16 cellular contexts compared by ENCODE assay signal in the genomic region with DNA sequence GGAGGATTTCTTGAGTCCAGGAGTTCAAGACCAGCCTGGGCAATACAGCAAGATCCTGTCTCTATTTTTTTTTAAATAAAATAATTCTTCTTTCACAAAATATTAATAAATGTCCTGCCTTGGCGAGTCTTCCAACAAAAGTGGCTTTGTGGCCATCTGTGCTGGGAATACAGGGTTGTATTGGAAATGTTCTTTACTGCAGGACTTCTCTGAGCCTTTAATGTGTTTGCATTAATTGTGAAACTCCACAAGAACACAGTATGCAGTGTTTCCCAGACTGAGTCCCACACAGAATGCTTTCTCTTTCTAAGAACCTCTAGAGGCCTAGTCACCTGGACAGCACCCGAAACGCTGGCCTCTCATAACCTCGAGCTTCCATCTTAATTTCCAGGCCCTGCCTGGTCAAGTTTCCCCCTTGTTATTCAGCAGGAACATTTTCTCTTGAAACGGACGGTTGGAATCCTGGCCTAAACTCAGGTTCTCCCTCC.
A peak's percentile ranks its signal among the peaks of the same experiment; 100 is the strongest.
DNase-seq lines count a peak whose midpoint lies in the region; ATAC-seq, FAIRE-seq and TF ChIP-seq lines count a peak whose summit lies in the region.
"Had no signal": no experiment of that assay in that cellular context is flagged by ENCODE, and none has a peak within 500 bp of the region (broad histone marks: within the 10 kb centered on the region; RNA-seq: fewer than 3 reads in every experiment).

No MANE protein-coding gene starts in this region.

- peak overlapping the region; percentile 21; the same call in 1 of the 2 replicates for H3K9ac ChIP-seq in HepG2 (ENCODE audit: insufficient read depth, low read depth, low read length)
- H3K9ac ChIP-seq: parathyroid adenoma had no signal

- WGBS in heart right ventricle, 2 donors, result 63 to 66% methylated on average over 6 of the region's 6 CpGs
- WGBS in HepG2 (ENCODE audit: low lambda C conversion rate), result 4% methylated on average over 6 of the region's 6 CpGs
- 55 to 66% (median 62%) methylated on average over 6 of the region's 6 CpGs for WGBS in ovary, 3 donors

- H3K4me2 ChIP-seq in HepG2 (ENCODE audit: low read depth, low read length), result peak overlapping the region; percentile 64

- no peaks in the 10 kb centered on the region for H3K79me2 ChIP-seq in HepG2 (ENCODE audit: insufficient read depth, low read length)
- H3K79me2 ChIP-seq: parathyroid adenoma had no signal

- TF ChIP-seq POLR2A in HepG2 (IDR thresholded peaks at IDR 0.05; ENCODE audit: insufficient read depth in 1 of 2, low read depth in 2 of 2, low read length in 2 of 2), result no peak
- TF ChIP-seq POLR2A in ovary (IDR thresholded peaks at IDR 0.05), result no peak

- H3K4me3 ChIP-seq in heart right ventricle (peak overlapping the region in 5 of 10 donors; percentile 8 to 41 (median 31)), right atrium auricular region (peak overlapping the region in 1 of 2 donors; percentile 38), choroid plexus epithelial cell (ENCODE audit: low read depth, low read length) (peak overlapping the region; percentile 18), HepG2 (replicated peaks in 1 of 3; ENCODE audit: insufficient read depth in 1 of 3, low read depth in 2 of 3, low read length in 3 of 3) (peak overlapping the region in 2 of 3 experiments; percentile 42 to 46; a peak in 4 of 6 replicates), ovary (no peak overlapping the region)
- H3K4me3 ChIP-seq: SJCRH30 had no signal

- CTCF ChIA-PET in HepG2 (lab: Yijun Ruan, JAX; ENCODE audit: low intra/inter-chr PET ratio, low total read pairs), result no interaction called here

- H3K36me3 ChIP-seq in heart right ventricle (no peaks in the 10 kb centered on the region), right atrium auricular region (no peaks in the 10 kb centered on the region), HepG2 (replicated peaks in 1 of 2; ENCODE audit: control insufficient read depth in 1 of 2, insufficient read depth in 2 of 2, low read length in 2 of 2) (no peaks in the 10 kb centered on the region), ovary (no peaks in the 10 kb centered on the region)
- H3K36me3 ChIP-seq: SJCRH30 had no signal

- no peak for TF ChIP-seq RAD21 in HepG2 (CRISPR knock-in tag; IDR thresholded peaks at IDR 0.05)

- in situ Hi-C loops in HepG2 (cut with HindIII; ENCODE audit: extremely low pct_ligation_motif_present, low pct_unique_long_range_greater_than_20kb), result no loop called here

- intact Hi-C loops in heart right ventricle (cut with DNase I) (no loop called here), HepG2 (cut with micrococcal nuclease; ENCODE audit: unreplicated experiment) (no loop called here), ovary (cut with DNase I) (no loop called here)

- no TSS peak for BruUV-seq in HepG2 (replicated peaks; lab: Mats Ljungman, UMichigan)

- ATAC-seq in heart right ventricle (peak in 7 of 8 donors; percentile 26 to 54 (median 49)), HepG2 (peak; percentile 47), GM19463 (IDR thresholded peaks at IDR 0.05; ENCODE audit: unreplicated experiment) (no peak)

- H3K27ac ChIP-seq in heart right ventricle (peak overlapping the region in 3 of 10 donors; percentile 53 to 63 (median 53)), right atrium auricular region (no peak overlapping the region), HepG2 (ENCODE audit: extremely low read length, insufficient read depth, low read length) (no peak overlapping the region), ovary (no peak overlapping the region)
- H3K27ac ChIP-seq: parathyroid adenoma, SJCRH30 had no signal

- H2AFZ ChIP-seq in HepG2 (ENCODE audit: low read length), result no peak overlapping the region
- H2AFZ ChIP-seq: parathyroid adenoma had no signal

- no peaks in the 10 kb centered on the region for H3K27me3 ChIP-seq in heart right ventricle
- no peaks in the 10 kb centered on the region for H3K27me3 ChIP-seq in right atrium auricular region
- no peaks in the 10 kb centered on the region for H3K27me3 ChIP-seq in HepG2 (ENCODE audit: control insufficient read depth in 1 of 2, insufficient read depth in 2 of 2, low read length in 2 of 2)
- H3K27me3 ChIP-seq in ovary, result no peaks in the 10 kb centered on the region

- H4K20me1 ChIP-seq in HepG2 (ENCODE audit: insufficient read depth, low read length), result no peaks in the 10 kb centered on the region

- POLR2A ChIA-PET in HepG2 (lab: Yijun Ruan, JAX), result no interaction called here

- TF ChIP-seq CTCF in heart right ventricle (IDR thresholded peaks at IDR 0.05) (no peak), right atrium auricular region (IDR thresholded peaks at IDR 0.05) (no peak), choroid plexus epithelial cell (conservative IDR thresholded peaks at IDR 0.05; ENCODE audit: low read depth, low read length) (no peak), HepG2 (CRISPR knock-in tag; IDR thresholded peaks at IDR 0.05) (no peak), ovary (IDR thresholded peaks at IDR 0.05) (no peak)

- FAIRE-seq in HepG2 (lab: Jason Lieb, UNC), result no peak
- FAIRE-seq: endothelial cell of umbilical vein, urothelium cell line had no signal

- no peaks in the 10 kb centered on the region for H3K9me3 ChIP-seq in heart right ventricle
- H3K9me3 ChIP-seq in right atrium auricular region, result no peaks in the 10 kb centered on the region
- H3K9me3 ChIP-seq in HepG2 (ENCODE audit: low read length), result no peaks in the 10 kb centered on the region
- H3K9me3 ChIP-seq in ovary, result no peaks in the 10 kb centered on the region
- H3K9me3 ChIP-seq: SJCRH30 had no signal

- DNase-seq in heart right ventricle (no peak), right atrium auricular region (ENCODE audit: low spot score) (no peak), choroid plexus epithelial cell (ENCODE audit: low read depth) (no peak), HepG2 (ENCODE audit: low spot score) (no peak), HK-2 (ENCODE audit: unreplicated experiment) (no peak), ovary (no peak), NCI-H1417 (lab: John Stamatoyannopoulos, UW) (no peak)
- DNase-seq: activated CD4-positive, alpha-beta T cell treated with anti-CD3 and anti-CD28 coated beads, Interleukin-2, amount 50 U/mL, for 1 hour; amygdala; NCI-H187; NCI-H446 treated with DMSO at 0.1 percent for 48 hours; SJCRH30 had no signal

- H3K4me1 ChIP-seq in heart right ventricle, result no peaks in the 10 kb centered on the region
- H3K4me1 ChIP-seq in right atrium auricular region, result no peaks in the 10 kb centered on the region
- no peaks in the 10 kb centered on the region for H3K4me1 ChIP-seq in HepG2 (ENCODE audit: insufficient read depth, low read length)
- H3K4me1 ChIP-seq in ovary (ENCODE audit: insufficient read depth), result no peaks in the 10 kb centered on the region
- H3K4me1 ChIP-seq: parathyroid adenoma, SJCRH30 had no signal

- TF ChIP-seq EP300 in HepG2 (IDR thresholded peaks at IDR 0.05; ENCODE audit: low read depth in 2 of 2, low read length in 2 of 2), result no peak
- TF ChIP-seq EP300 in HepG2 (CRISPR knock-in tag; IDR thresholded peaks at IDR 0.05; ENCODE audit: borderline replicate concordance), result no peak
- TF ChIP-seq EP300 in ovary (IDR thresholded peaks at IDR 0.05), result no peak

TF ChIP-seq in HepG2, 621 proteins besides CTCF, POLR2A, EP300 and RAD21:
- TF ChIP-seq, protein P1, sequence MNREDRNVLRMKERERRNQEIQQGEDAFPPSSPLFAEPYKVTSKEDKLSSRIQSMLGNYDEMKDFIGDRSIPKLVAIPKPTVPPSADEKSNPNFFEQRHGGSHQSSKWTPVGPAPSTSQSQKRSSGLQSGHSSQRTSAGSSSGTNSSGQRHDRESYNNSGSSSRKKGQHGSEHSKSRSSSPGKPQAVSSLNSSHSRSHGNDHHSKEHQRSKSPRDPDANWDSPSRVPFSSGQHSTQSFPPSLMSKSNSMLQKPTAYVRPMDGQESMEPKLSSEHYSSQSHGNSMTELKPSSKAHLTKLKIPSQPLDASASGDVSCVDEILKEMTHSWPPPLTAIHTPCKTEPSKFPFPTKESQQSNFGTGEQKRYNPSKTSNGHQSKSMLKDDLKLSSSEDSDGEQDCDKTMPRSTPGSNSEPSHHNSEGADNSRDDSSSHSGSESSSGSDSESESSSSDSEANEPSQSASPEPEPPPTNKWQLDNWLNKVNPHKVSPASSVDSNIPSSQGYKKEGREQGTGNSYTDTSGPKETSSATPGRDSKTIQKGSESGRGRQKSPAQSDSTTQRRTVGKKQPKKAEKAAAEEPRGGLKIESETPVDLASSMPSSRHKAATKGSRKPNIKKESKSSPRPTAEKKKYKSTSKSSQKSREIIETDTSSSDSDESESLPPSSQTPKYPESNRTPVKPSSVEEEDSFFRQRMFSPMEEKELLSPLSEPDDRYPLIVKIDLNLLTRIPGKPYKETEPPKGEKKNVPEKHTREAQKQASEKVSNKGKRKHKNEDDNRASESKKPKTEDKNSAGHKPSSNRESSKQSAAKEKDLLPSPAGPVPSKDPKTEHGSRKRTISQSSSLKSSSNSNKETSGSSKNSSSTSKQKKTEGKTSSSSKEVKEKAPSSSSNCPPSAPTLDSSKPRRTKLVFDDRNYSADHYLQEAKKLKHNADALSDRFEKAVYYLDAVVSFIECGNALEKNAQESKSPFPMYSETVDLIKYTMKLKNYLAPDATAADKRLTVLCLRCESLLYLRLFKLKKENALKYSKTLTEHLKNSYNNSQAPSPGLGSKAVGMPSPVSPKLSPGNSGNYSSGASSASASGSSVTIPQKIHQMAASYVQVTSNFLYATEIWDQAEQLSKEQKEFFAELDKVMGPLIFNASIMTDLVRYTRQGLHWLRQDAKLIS (CRISPR knock-in tag; IDR thresholded peaks at IDR 0.05), result no peak
- TF ChIP-seq ZFP62 (CRISPR knock-in tag; IDR thresholded peaks at IDR 0.05) (no peak), ZNF567 (CRISPR knock-in tag; IDR thresholded peaks at IDR 0.05; ENCODE audit: borderline replicate concordance) (no peak), ZNF431 (CRISPR knock-in tag; IDR thresholded peaks at IDR 0.05; ENCODE audit: borderline replicate concordance, low read depth) (no peak), BCL6 (CRISPR knock-in tag; IDR thresholded peaks at IDR 0.05) (peak; percentile 27; the same call in 1 of the 2 replicates), ZNF839 (CRISPR knock-in tag; IDR thresholded peaks at IDR 0.05; ENCODE audit: borderline replicate concordance) (no peak), ZNF549 (CRISPR knock-in tag; IDR thresholded peaks at IDR 0.05) (no peak), ZFY (CRISPR knock-in tag; IDR thresholded peaks at IDR 0.05) (peak; percentile 59; the same call in 1 of the 2 replicates), REPIN1 (CRISPR knock-in tag; IDR thresholded peaks at IDR 0.05; ENCODE audit: borderline replicate concordance, low read depth) (no peak)
- TF ChIP-seq, protein P2, sequence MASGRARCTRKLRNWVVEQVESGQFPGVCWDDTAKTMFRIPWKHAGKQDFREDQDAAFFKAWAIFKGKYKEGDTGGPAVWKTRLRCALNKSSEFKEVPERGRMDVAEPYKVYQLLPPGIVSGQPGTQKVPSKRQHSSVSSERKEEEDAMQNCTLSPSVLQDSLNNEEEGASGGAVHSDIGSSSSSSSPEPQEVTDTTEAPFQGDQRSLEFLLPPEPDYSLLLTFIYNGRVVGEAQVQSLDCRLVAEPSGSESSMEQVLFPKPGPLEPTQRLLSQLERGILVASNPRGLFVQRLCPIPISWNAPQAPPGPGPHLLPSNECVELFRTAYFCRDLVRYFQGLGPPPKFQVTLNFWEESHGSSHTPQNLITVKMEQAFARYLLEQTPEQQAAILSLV (CRISPR knock-in tag; IDR thresholded peaks at IDR 0.05; ENCODE audit: borderline replicate concordance), result no peak
